ENCODE assay signal across 10 cellular contexts in genomic region chr9:107638496-107638895, GRCh38.
DNase-seq lines count a peak whose midpoint lies in the region; ATAC-seq and TF ChIP-seq lines count a peak whose summit lies in the region.
"Had no signal": no experiment of that assay in that cellular context is flagged by ENCODE, and none has a peak within 500 bp of the region (broad histone marks: within the 10 kb centered on the region; RNA-seq: fewer than 3 reads in every experiment).

No MANE protein-coding gene starts in this region.

- no peak for ATAC-seq in activated T-helper 17 cell treated with anti-CD3 and anti-CD28 coated beads, Interleukin-2, amount 50 U/mL, for 72 hours (replicated peaks)
- ATAC-seq in foreskin keratinocyte (no peak), omental fat pad (ENCODE audit: low FRiP score) (no peak)

- TF ChIP-seq CTCF in foreskin keratinocyte (conservative IDR thresholded peaks at IDR 0.05): no peak
- no peak for TF ChIP-seq CTCF in omental fat pad (IDR thresholded peaks at IDR 0.05)

- peak overlapping the region; percentile 49 for H3K4me3 ChIP-seq in skeletal muscle cell (ENCODE audit: low read depth, low read length)

- H3K27ac ChIP-seq in foreskin keratinocyte: peak overlapping the region; percentile 87

- peaks cover 8% of the 10 kb centered on the region for H3K4me1 Mint-ChIP-seq in activated T-helper 17 cell treated with anti-CD3 and anti-CD28 coated beads, Interleukin-2, amount 50 U/mL, for 72 hours

- no peak overlapping the region for H3K27ac Mint-ChIP-seq in activated T-helper 17 cell treated with anti-CD3 and anti-CD28 coated beads, Interleukin-2, amount 50 U/mL, for 72 hours

- no peaks in the 10 kb centered on the region for H3K27me3 ChIP-seq in foreskin keratinocyte

- DNase-seq in ELR (ENCODE audit: low read depth) (peak; percentile 15), foreskin keratinocyte (no peak), skeletal muscle cell (ENCODE audit: low read depth) (no peak), omental fat pad (ENCODE audit: low spot score) (no peak), DMS53 (lab: John Stamatoyannopoulos, UW) (no peak), NCI-H524 treated with DMSO at 0.1 percent for 48 hours (lab: John Stamatoyannopoulos, UW) (no peak), NCI-H2227 (lab: John Stamatoyannopoulos, UW; ENCODE audit: unreplicated experiment) (no peak)
- DNase-seq: activated CD8-positive, alpha-beta memory T cell treated with anti-CD3 and anti-CD28 coated beads for 24 hours; NCI-H446 treated with DMSO at 0.1 percent for 48 hours had no signal

- no peaks in the 10 kb centered on the region for H3K9me3 Mint-ChIP-seq in activated T-helper 17 cell treated with anti-CD3 and anti-CD28 coated beads, Interleukin-2, amount 50 U/mL, for 72 hours

- H3K27me3 Mint-ChIP-seq in activated T-helper 17 cell treated with anti-CD3 and anti-CD28 coated beads, Interleukin-2, amount 50 U/mL, for 72 hours: peaks cover 41% of the 10 kb centered on the region

- H3K4me1 ChIP-seq in foreskin keratinocyte: no peaks in the 10 kb centered on the region

- no peaks in the 10 kb centered on the region for H3K36me3 Mint-ChIP-seq in activated T-helper 17 cell treated with anti-CD3 and anti-CD28 coated beads, Interleukin-2, amount 50 U/mL, for 72 hours (ENCODE audit: low read depth)

- H3K4me3 Mint-ChIP-seq in activated T-helper 17 cell treated with anti-CD3 and anti-CD28 coated beads, Interleukin-2, amount 50 U/mL, for 72 hours: peak overlapping the region; percentile 14
